ENCODE assay signal across 23 cellular contexts in the genomic region with DNA sequence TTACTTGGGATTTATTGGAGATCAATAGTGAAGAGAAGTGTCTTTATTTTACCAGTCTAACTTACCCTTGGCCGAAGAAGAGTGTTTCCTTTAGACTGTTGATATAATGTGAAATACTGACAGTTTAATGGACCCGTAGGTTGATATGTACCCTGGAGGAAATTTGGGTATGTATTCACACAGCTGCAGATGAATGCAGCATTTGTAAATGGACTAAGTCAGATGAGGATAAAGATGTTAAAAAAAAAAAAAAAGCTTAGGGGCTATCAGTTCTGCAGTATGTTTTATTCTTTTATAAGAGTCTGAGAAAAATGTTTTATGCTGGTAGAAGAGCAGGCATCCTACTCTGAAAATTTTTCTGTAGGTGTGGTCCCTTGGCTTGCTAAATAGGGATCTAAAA. TPM values are rescaled to one million over a fixed set of nuclear protein-coding genes. Genes with fewer than 3 reads are reported as not detected.
DNase-seq lines count a peak whose midpoint lies in the region; ATAC-seq and TF ChIP-seq lines count a peak whose summit lies in the region.
"Had no signal": no experiment of that assay in that cellular context is flagged by ENCODE, and none has a peak within 500 bp of the region (broad histone marks: within the 10 kb centered on the region; RNA-seq: fewer than 3 reads in every experiment).

No MANE protein-coding gene starts in this region.

- peaks cover 6% of the 10 kb centered on the region for H3K9me3 Mint-ChIP-seq in type B pancreatic cell
- H3K9me3 Mint-ChIP-seq: H9 had no signal

- peak overlapping the region; percentile 86; the same call in 1 of the 2 replicates for H3K4me2 ChIP-seq in SK-N-SH

- ATAC-seq in SK-N-SH treated with all-trans-retinoic acid at 6 μM for 48 hours, result no peak
- ATAC-seq in HG02884 (IDR thresholded peaks at IDR 0.05; ENCODE audit: unreplicated experiment), result no peak
- no peak for ATAC-seq in GM19467 (IDR thresholded peaks at IDR 0.05; ENCODE audit: unreplicated experiment)
- ATAC-seq: left cardiac atrium, right cardiac atrium had no signal

- H3F3A ChIP-seq in SK-N-SH (replicated peaks; ENCODE audit: insufficient read depth), result peaks cover 10% of the 10 kb centered on the region

- H3K9ac ChIP-seq in SK-N-SH, result no peak overlapping the region

- DNase-seq in SK-N-SH, result no peak
- peak; percentile 30 for DNase-seq in SK-MEL-5 (ENCODE audit: low read depth, low spot score)
- no peak for DNase-seq in fibroblast of villous mesenchyme (ENCODE audit: low read depth)
- no peak for DNase-seq in type B pancreatic cell (ENCODE audit: extremely low spot score, unreplicated experiment)
- no peak for DNase-seq in HT-29 (ENCODE audit: low spot score)
- DNase-seq: ACHN; activated CD4-positive, alpha-beta T cell treated with anti-CD3 and anti-CD28 coated beads for 48 hours; activated effector memory CD4-positive, alpha-beta T cell treated with anti-CD3 and anti-CD28 coated beads, Interleukin-2, amount 50 U/mL, for 16 hours; amygdala; DMS79 treated with DMSO at 0.1 percent for 48 hours; foreskin fibroblast; H9; left cardiac atrium; midbrain; right cardiac atrium; stimulated activated naive CD4-positive, alpha-beta T cell had no signal

- POLR2A ChIA-PET in SK-N-SH (lab: Yijun Ruan, JAX), result no interaction called here

- no peak overlapping the region for H3K4me3 ChIP-seq in SK-N-SH (ENCODE audit: low read depth in 2 of 2, low read length in 1 of 2)
- H3K4me3 ChIP-seq in fibroblast of villous mesenchyme (ENCODE audit: low read depth, low read length), result peak overlapping the region; percentile 99
- H3K4me3 ChIP-seq: SK-N-MC, tibial nerve had no signal

- no peaks in the 10 kb centered on the region for H3K9me2 ChIP-seq in SK-N-SH

- no peaks in the 10 kb centered on the region for H3K9me3 ChIP-seq in SK-N-SH
- H3K9me3 ChIP-seq: neutrophil, tibial nerve had no signal

- in situ Hi-C loops in SK-MEL-5 (cut with HindIII; ENCODE audit: low pct_unique_long_range_greater_than_20kb, low sequenced_read_pairs), result no loop called here

- no peak overlapping the region for H3K27ac ChIP-seq in SK-N-SH (ENCODE audit: low read depth in 2 of 2, low read length in 1 of 2)
- H3K27ac ChIP-seq: neutrophil, SK-N-MC had no signal

- H3K79me2 ChIP-seq in SK-N-SH (ENCODE audit: insufficient read depth), result peaks cover 74% of the 10 kb centered on the region

- peaks cover 29 to 32% of the 10 kb centered on the region in 2 experiments for H3K36me3 ChIP-seq in SK-N-SH (replicated peaks in 1 of 2; ENCODE audit: control insufficient read depth in 1 of 2, insufficient read depth in 2 of 2, low read length in 1 of 2)
- H3K36me3 ChIP-seq: neutrophil had no signal

- TF ChIP-seq EP300 in SK-N-SH (IDR thresholded peaks at IDR 0.05; ENCODE audit: borderline replicate concordance in 1 of 2, low read depth in 1 of 2, low read length in 1 of 2), result no peak

- peaks cover 7% of the 10 kb centered on the region; the same call in 1 of the 2 replicates for H4K20me1 ChIP-seq in SK-N-SH (ENCODE audit: insufficient read depth)

- H2AFZ ChIP-seq in SK-N-SH (ENCODE audit: low read depth), result no peak overlapping the region

- H3K4me3 Mint-ChIP-seq in type B pancreatic cell, result peak overlapping the region; percentile 86

- TF ChIP-seq RAD21 in SK-N-SH (IDR thresholded peaks at IDR 0.05; ENCODE audit: low read length), result no peak

- H3K4me1 Mint-ChIP-seq in type B pancreatic cell (ENCODE audit: unreplicated experiment), result peaks cover 49% of the 10 kb centered on the region

- TF ChIP-seq CTCF in SK-N-SH (IDR thresholded peaks at IDR 0.05) (no peak), fibroblast of villous mesenchyme (IDR thresholded peaks at IDR 0.05; ENCODE audit: insufficient read depth, low read depth, low read length) (no peak), type B pancreatic cell (conservative IDR thresholded peaks at IDR 0.05) (no peak)

- no peaks in the 10 kb centered on the region for H3K27me3 Mint-ChIP-seq in type B pancreatic cell
- H3K27me3 Mint-ChIP-seq: IgD-negative memory B cell had no signal

- 96% methylated on average over 2 of the region's 2 CpGs for WGBS in SK-N-SH (ENCODE audit: low lambda C conversion rate)

- CTCF ChIA-PET in SK-N-SH (lab: Yijun Ruan, JAX), result interaction anchor here (1.2 kb wide), 1 partner anchor 30 kb away, joined by 4 read pairs; no protein-coding TSS in a partner anchor

- H3K27ac Mint-ChIP-seq in type B pancreatic cell, result peak overlapping the region; percentile 76
- H3K27ac Mint-ChIP-seq: IgD-negative memory B cell had no signal

- peaks cover 32% of the 10 kb centered on the region for H3K36me3 Mint-ChIP-seq in type B pancreatic cell

- H3K27me3 ChIP-seq in SK-N-SH (ENCODE audit: insufficient read depth), result no peaks in the 10 kb centered on the region
- H3K27me3 ChIP-seq: neutrophil, tibial nerve had no signal

- peaks cover 12% of the 10 kb centered on the region in 2 experiments; a peak in 3 of 4 replicates for H3K4me1 ChIP-seq in SK-N-SH (ENCODE audit: control insufficient read depth in 1 of 2, insufficient read depth in 2 of 2, low read depth in 1 of 2, low read length in 1 of 2)

TF ChIP-seq in SK-N-SH, 30 proteins besides CTCF, POLR2A, EP300 and RAD21 (continues in another document):
- TF ChIP-seq RCOR1 (IDR thresholded peaks at IDR 0.05; ENCODE audit: low read length), result no peak
- no peak for TF ChIP-seq MXI1 (IDR thresholded peaks at IDR 0.05; ENCODE audit: low read depth, low read length)
- TF ChIP-seq NFIC (IDR thresholded peaks at IDR 0.05; ENCODE audit: borderline replicate concordance), result no peak
- no peak for TF ChIP-seq RXRA (IDR thresholded peaks at IDR 0.05; ENCODE audit: borderline replicate concordance, low read depth)
- no peak for TF ChIP-seq NRF1 (IDR thresholded peaks at IDR 0.05; ENCODE audit: low read depth, low read length)
- no peak for TF ChIP-seq FOXM1 (IDR thresholded peaks at IDR 0.05; ENCODE audit: low read depth)
- no peak for TF ChIP-seq SMC3 (IDR thresholded peaks at IDR 0.05; ENCODE audit: low read depth, low read length)
- TF ChIP-seq GATA2 (CRISPR knock-in tag; IDR thresholded peaks at IDR 0.05), result no peak
- TF ChIP-seq POLR2AphosphoS5 (IDR thresholded peaks at IDR 0.05; ENCODE audit: low read depth, low read length), result no peak
- TF ChIP-seq, protein P1, sequence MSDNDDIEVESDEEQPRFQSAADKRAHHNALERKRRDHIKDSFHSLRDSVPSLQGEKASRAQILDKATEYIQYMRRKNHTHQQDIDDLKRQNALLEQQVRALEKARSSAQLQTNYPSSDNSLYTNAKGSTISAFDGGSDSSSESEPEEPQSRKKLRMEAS (IDR thresholded peaks at IDR 0.05; ENCODE audit: low read depth), result no peak

TF ChIP-seq in SK-N-SH treated with all-trans-retinoic acid at 6 μM for 48 hours, 23 proteins besides CTCF, POLR2A, EP300 and RAD21 (continues in another document):
- TF ChIP-seq CSDC2 (CRISPR knock-in tag; IDR thresholded peaks at IDR 0.05) (no peak), ZNF565 (CRISPR knock-in tag; conservative IDR thresholded peaks at IDR 0.05; ENCODE audit: low read depth) (no peak), PATZ1 (CRISPR knock-in tag; IDR thresholded peaks at IDR 0.05; ENCODE audit: borderline replicate concordance) (no peak)

RNA-seq across cellular contexts. Expression of gene REXO2, which starts 2.7 kb away (rescaled TPM):
- 386 and 419 TPM in 2 replicates for polyA plus RNA-seq in SK-N-SH (2012; rRNA removed)
- polyA plus RNA-seq in SK-N-SH (2012; cell fraction: cytosol; rRNA removed), result 408 and 424 TPM in 2 replicates
- polyA plus RNA-seq in SK-N-SH (2012; cell fraction: nucleus; rRNA removed), result 132 and 197 TPM in 2 replicates
- total RNA-seq in SK-MEL-5 (2014; rRNA removed; shearing (Covaris generic)), result 108 and 118 TPM in 2 replicates
- polyA plus RNA-seq in SK-MEL-5 (2015; cell fraction: cytosol; rRNA removed), result 79.0 and 104 TPM in 2 replicates
- polyA plus RNA-seq in SK-MEL-5 (2015; cell fraction: nucleus; rRNA removed), result 144 and 177 TPM in 2 replicates
- total RNA-seq in fibroblast of villous mesenchyme (166 and 174 TPM in 2 replicates), type B pancreatic cell (ENCODE audit: low replicate concordance) (84.9 and 166 TPM in 2 replicates)
- total RNA-seq in HT-29 (2014; rRNA removed; shearing (Covaris generic)), result 94.3 and 95.7 TPM in 2 replicates

RNA-seq across cellular contexts. Expression of gene RBM7, which starts 41.5 kb away (rescaled TPM):
- polyA plus RNA-seq in SK-N-SH (2012; rRNA removed), result 19.5 and 22.4 TPM in 2 replicates
- polyA plus RNA-seq in SK-N-SH (2012; cell fraction: cytosol; rRNA removed), result 22.3 and 25.0 TPM in 2 replicates
- polyA plus RNA-seq in SK-N-SH (2012; cell fraction: nucleus; rRNA removed), result 5.0 and 14.9 TPM in 2 replicates
- total RNA-seq in SK-MEL-5 (2014; rRNA removed; shearing (Covaris generic)), result 23.8 and 29.0 TPM in 2 replicates
- polyA plus RNA-seq in SK-MEL-5 (2015; cell fraction: cytosol; rRNA removed), result 14.2 TPM in 2 replicates
- polyA plus RNA-seq in SK-MEL-5 (2015; cell fraction: nucleus; rRNA removed), result 8.3 and 14.5 TPM in 2 replicates
- total RNA-seq in fibroblast of villous mesenchyme (30.6 and 53.1 TPM in 2 replicates), type B pancreatic cell (ENCODE audit: low replicate concordance) (32.6 and 53.8 TPM in 2 replicates)
- total RNA-seq in HT-29 (2014; rRNA removed; shearing (Covaris generic)), result 18.7 and 24.0 TPM in 2 replicates

RNA-seq across cellular contexts. Expression of gene C11orf71, which starts 41.6 kb away (rescaled TPM):
- polyA plus RNA-seq in SK-N-SH (2012; rRNA removed), result 7.8 and 8.4 TPM in 2 replicates
- 6.1 and 6.3 TPM in 2 replicates for polyA plus RNA-seq in SK-N-SH (2012; cell fraction: cytosol; rRNA removed)
- 10.5 and 20.8 TPM in 2 replicates for polyA plus RNA-seq in SK-N-SH (2012; cell fraction: nucleus; rRNA removed)
- total RNA-seq in SK-MEL-5 (2014; rRNA removed; shearing (Covaris generic)), result 7.9 and 8.7 TPM in 2 replicates
- polyA plus RNA-seq in SK-MEL-5 (2015; cell fraction: cytosol; rRNA removed), result 6.7 and 7.1 TPM in 2 replicates
- 16.7 and 25.2 TPM in 2 replicates for polyA plus RNA-seq in SK-MEL-5 (2015; cell fraction: nucleus; rRNA removed)
- total RNA-seq in fibroblast of villous mesenchyme (2.9 and 3.5 TPM in 2 replicates), type B pancreatic cell (ENCODE audit: low replicate concordance) (11.8 and 15.5 TPM in 2 replicates)
- total RNA-seq in HT-29 (2014; rRNA removed; shearing (Covaris generic)), result 6.3 and 12.9 TPM in 2 replicates
